Comparison of ENCODE assay signal across 8 cellular contexts in genomic region chr12:104219361-104219892, GRCh38. TPM values are rescaled to one million over a fixed set of nuclear protein-coding genes. Genes with fewer than 3 reads are reported as not detected.
DNase-seq lines count a peak whose midpoint lies in the region; ATAC-seq, FAIRE-seq and TF ChIP-seq lines count a peak whose summit lies in the region.

No MANE protein-coding gene starts in this region.

- H3K36me3 ChIP-seq in HepG2 (replicated peaks in 1 of 2; ENCODE audit: control insufficient read depth in 1 of 2, insufficient read depth in 2 of 2, low read length in 2 of 2) = no peaks in the 10 kb centered on the region

- H2AFZ ChIP-seq in HepG2 (ENCODE audit: low read length) = no peak overlapping the region

- TF ChIP-seq RAD21 in HepG2 (CRISPR knock-in tag; IDR thresholded peaks at IDR 0.05) = no peak

- H3K27ac ChIP-seq in HepG2 (ENCODE audit: extremely low read length, insufficient read depth, low read length) = peak overlapping the region; percentile 24

- H3K4me3 ChIP-seq in astrocyte of the spinal cord (ENCODE audit: low read depth, low read length) (no peak overlapping the region), HepG2 (replicated peaks in 1 of 3; ENCODE audit: insufficient read depth in 1 of 3, low read depth in 2 of 3, low read length in 3 of 3) (no peak overlapping the region)

- TF ChIP-seq CTCF in astrocyte of the spinal cord (IDR thresholded peaks at IDR 0.05; ENCODE audit: low read depth, low read length) (no peak), HepG2 (CRISPR knock-in tag; IDR thresholded peaks at IDR 0.05) (no peak)

- WGBS in HepG2 (ENCODE audit: low lambda C conversion rate) = 19% methylated on average over 4 of the region's 4 CpGs

- TF ChIP-seq POLR2A in HepG2 (IDR thresholded peaks at IDR 0.05; ENCODE audit: insufficient read depth in 1 of 2, low read depth in 2 of 2, low read length in 2 of 2) (no peak), GM12892 (IDR thresholded peaks at IDR 0.05; ENCODE audit: low read depth, low read length) (no peak)

- no peak; a peak in 1 of 4 replicates for TF ChIP-seq EP300 in HepG2 (IDR thresholded peaks at IDR 0.05; ENCODE audit: low read depth in 2 of 2, low read length in 2 of 2)
- 0 out of 2 replicates have a peak, but pooled peaks have one; percentile 37 for TF ChIP-seq EP300 in HepG2 (CRISPR knock-in tag; IDR thresholded peaks at IDR 0.05; ENCODE audit: borderline replicate concordance)

- H3K9ac ChIP-seq in HepG2 (ENCODE audit: insufficient read depth, low read depth, low read length) = no peak overlapping the region

- CTCF ChIA-PET in HepG2 (lab: Yijun Ruan, JAX; ENCODE audit: low intra/inter-chr PET ratio, low total read pairs) = no interaction called here

- no peaks in the 10 kb centered on the region for H3K9me3 ChIP-seq in HepG2 (ENCODE audit: low read length)

- BruUV-seq in HepG2 (replicated peaks; lab: Mats Ljungman, UMichigan) = no TSS peak

- intact Hi-C loops in HepG2 (cut with micrococcal nuclease; ENCODE audit: unreplicated experiment) = loop anchor here (5.0 kb wide), 1 partner anchor 68 kb away; no protein-coding TSS in a partner anchor

- ATAC-seq in HepG2 = peak; percentile 38; the same call in 1 of the 3 replicates
- no peak for ATAC-seq in HG02642 (IDR thresholded peaks at IDR 0.05; ENCODE audit: poor library complexity, unreplicated experiment)

- H3K4me2 ChIP-seq in HepG2 (ENCODE audit: low read depth, low read length) = peak overlapping the region; percentile 48; the same call in 1 of the 2 replicates

- POLR2A ChIA-PET in HepG2 (lab: Yijun Ruan, JAX) = interaction anchor here (1.1 to 1.2 kb wide), 2 partner anchors 67 to 69 kb away, joined by 4 to 6 read pairs; no protein-coding TSS in a partner anchor

- peaks cover 19% of the 10 kb centered on the region for H3K4me1 ChIP-seq in HepG2 (ENCODE audit: insufficient read depth, low read length)

- FAIRE-seq in HepG2 (lab: Jason Lieb, UNC) (peak; percentile 48), GM12892 (lab: Jason Lieb, UNC) (no peak)

- H3K79me2 ChIP-seq in HepG2 (ENCODE audit: insufficient read depth, low read length) = no peaks in the 10 kb centered on the region

- in situ Hi-C loops in astrocyte of the spinal cord (cut with HindIII; ENCODE audit: low sequenced_read_pairs) = no loop called here
- in situ Hi-C loops in HepG2 (cut with HindIII; ENCODE audit: extremely low pct_ligation_motif_present, low pct_unique_long_range_greater_than_20kb) = loop anchor here (10.0 kb wide), 1 partner anchor 65 kb away; no protein-coding TSS in a partner anchor

- H4K20me1 ChIP-seq in HepG2 (ENCODE audit: insufficient read depth, low read length) = no peaks in the 10 kb centered on the region

- peaks cover 0 to 10% of the 10 kb centered on the region in 2 experiments; a peak in 1 of 5 replicates for H3K27me3 ChIP-seq in HepG2 (ENCODE audit: control insufficient read depth in 1 of 2, insufficient read depth in 2 of 2, low read length in 2 of 2)

- DNase-seq in DMS79 treated with DMSO at 0.1 percent for 48 hours (lab: John Stamatoyannopoulos, UW) = peak; percentile 97
- DNase-seq in NCI-H2171 (lab: John Stamatoyannopoulos, UW) = peak; percentile 42
- peak; percentile 90 for DNase-seq in astrocyte of the spinal cord (ENCODE audit: low read depth, low spot score)
- DNase-seq in HepG2 (ENCODE audit: low spot score) = peak; percentile 77
- DNase-seq in SK-N-DZ (ENCODE audit: low spot score) = no peak
- no peak for DNase-seq in activated CD4-positive, CD25-positive, alpha-beta regulatory T cell (lab: John Stamatoyannopoulos, UW)
- DNase-seq in GM12892 (ENCODE audit: insufficient read length) = no peak

TF ChIP-seq in HepG2, 621 proteins besides CTCF, POLR2A, EP300 and RAD21 (continues in another document):
- TF ChIP-seq ARID3A (IDR thresholded peaks at IDR 0.05; ENCODE audit: low read depth, low read length) (peak; percentile 70), MED8 (CRISPR knock-in tag; IDR thresholded peaks at IDR 0.05; ENCODE audit: insufficient replicate concordance) (no peak), ZNF10 (CRISPR knock-in tag; IDR thresholded peaks at IDR 0.05; ENCODE audit: borderline replicate concordance, low read depth) (no peak), MAFF (IDR thresholded peaks at IDR 0.05; ENCODE audit: low read depth, low read length) (peak; percentile 77), HOXD1 (CRISPR knock-in tag; IDR thresholded peaks at IDR 0.05) (no peak), MAFK (conservative IDR thresholded peaks at IDR 0.05 in 1 of 2, IDR thresholded peaks at IDR 0.05 in 1 of 2; ENCODE audit: low read length in 2 of 2) (peak; percentile 57 to 79), KLF9 (CRISPR knock-in tag; IDR thresholded peaks at IDR 0.05; ENCODE audit: low read depth) (no peak), NFE2 (CRISPR knock-in tag; IDR thresholded peaks at IDR 0.05) (peak; percentile 73; the same call in 1 of the 2 replicates)
- TF ChIP-seq, protein P1, sequence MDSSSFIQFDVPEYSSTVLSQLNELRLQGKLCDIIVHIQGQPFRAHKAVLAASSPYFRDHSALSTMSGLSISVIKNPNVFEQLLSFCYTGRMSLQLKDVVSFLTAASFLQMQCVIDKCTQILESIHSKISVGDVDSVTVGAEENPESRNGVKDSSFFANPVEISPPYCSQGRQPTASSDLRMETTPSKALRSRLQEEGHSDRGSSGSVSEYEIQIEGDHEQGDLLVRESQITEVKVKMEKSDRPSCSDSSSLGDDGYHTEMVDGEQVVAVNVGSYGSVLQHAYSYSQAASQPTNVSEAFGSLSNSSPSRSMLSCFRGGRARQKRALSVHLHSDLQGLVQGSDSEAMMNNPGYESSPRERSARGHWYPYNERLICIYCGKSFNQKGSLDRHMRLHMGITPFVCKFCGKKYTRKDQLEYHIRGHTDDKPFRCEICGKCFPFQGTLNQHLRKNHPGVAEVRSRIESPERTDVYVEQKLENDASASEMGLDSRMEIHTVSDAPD (CRISPR knock-in tag; IDR thresholded peaks at IDR 0.05) = no peak

RNA-seq across cellular contexts. Expression of gene TXNRD1, which starts 3.8 kb away (rescaled TPM):
- total RNA-seq in HepG2 (2016; rRNA removed; fragmentation: Illumina TruSeq; extraction: Trizol) = 190 and 310 TPM in 2 replicates
- 19.9 and 20.1 TPM in 2 replicates for total RNA-seq in HepG2 (2016; cell fraction: cytosol; rRNA removed; fragmentation: Illumina TruSeq; extraction: Trizol; ENCODE audit: low read depth)
- total RNA-seq in HepG2 (2016; cell fraction: insoluble cytoplasmic fraction; rRNA removed; fragmentation: Illumina TruSeq; extraction: Trizol) = 196 and 299 TPM in 2 replicates
- total RNA-seq in HepG2 (2016; cell fraction: membrane; rRNA removed; fragmentation: Illumina TruSeq; extraction: Trizol) = 56.9 and 67.1 TPM in 2 replicates
- total RNA-seq in HepG2 (2016; cell fraction: nucleus; rRNA removed; fragmentation: Illumina TruSeq; extraction: Trizol) = 136 and 137 TPM in 2 replicates
- 54.0 and 56.7 TPM in 2 replicates for polyA plus RNA-seq in HepG2 (2011; rRNA removed)
- polyA plus RNA-seq in HepG2 (2011; cell fraction: cytosol; rRNA removed) = 49.7 and 55.5 TPM in 2 replicates
- 34.5 and 36.8 TPM in 2 replicates for polyA plus RNA-seq in HepG2 (2011; cell fraction: nucleus; rRNA removed)
- 71.7 and 123 TPM in 2 replicates for polyA plus RNA-seq in HepG2 (2012)
- 5.1 and 5.7 TPM in 2 replicates for polyA plus RNA-seq in HepG2 (2016; cell fraction: cytosol; fragmentation: Illumina TruSeq; extraction: Trizol; ENCODE audit: low read depth)
- polyA plus RNA-seq in HepG2 (2016; cell fraction: insoluble cytoplasmic fraction; fragmentation: Illumina TruSeq; extraction: Trizol; ENCODE audit: low read depth) = 169 and 189 TPM in 2 replicates
- polyA plus RNA-seq in HepG2 (2016; cell fraction: membrane; fragmentation: Illumina TruSeq; extraction: Trizol; ENCODE audit: low read depth) = 20.5 and 20.8 TPM in 2 replicates
- 62.2 and 73.4 TPM in 2 replicates for polyA plus RNA-seq in HepG2 (2016; cell fraction: nucleus; fragmentation: Illumina TruSeq; extraction: Trizol; ENCODE audit: insufficient read depth, low read depth)
- 180 and 1,112 TPM in 2 replicates for polyA minus RNA-seq in HepG2 (2011; rRNA and poly(A)+ RNA removed; ENCODE audit: low replicate concordance)
- 31.5 and 40.6 TPM in 2 replicates for polyA minus RNA-seq in HepG2 (2011; cell fraction: cytosol; rRNA and poly(A)+ RNA removed)
- polyA minus RNA-seq in HepG2 (2011; cell fraction: nucleus; rRNA and poly(A)+ RNA removed) = 141 and 142 TPM in 2 replicates
- 238 and 256 TPM in 2 replicates for polyA plus RNA-seq in SK-N-DZ (2014; cell fraction: cytosol; rRNA removed)
- polyA plus RNA-seq in SK-N-DZ (2014; cell fraction: nucleus; rRNA removed) = 89.8 and 120 TPM in 2 replicates
- polyA plus RNA-seq in GM12892 (2012; ENCODE audit: missing spikeins) = 39.6 TPM

Comparison
In these comparisons a context has a peak if more than half of its experiments do, and no peak if none do; other contexts are left out.
1. DNase-seq: peak in DMS79 treated with DMSO at 0.1 percent for 48 hours (single experiment), NCI-H2171 (single experiment), astrocyte of the spinal cord (single experiment) and HepG2 (single experiment); none in SK-N-DZ (single experiment), activated CD4-positive, CD25-positive, alpha-beta regulatory T cell (0 of 4) and GM12892 (single experiment).